ENCODE assay signal across 8 cellular contexts in the genomic region with DNA sequence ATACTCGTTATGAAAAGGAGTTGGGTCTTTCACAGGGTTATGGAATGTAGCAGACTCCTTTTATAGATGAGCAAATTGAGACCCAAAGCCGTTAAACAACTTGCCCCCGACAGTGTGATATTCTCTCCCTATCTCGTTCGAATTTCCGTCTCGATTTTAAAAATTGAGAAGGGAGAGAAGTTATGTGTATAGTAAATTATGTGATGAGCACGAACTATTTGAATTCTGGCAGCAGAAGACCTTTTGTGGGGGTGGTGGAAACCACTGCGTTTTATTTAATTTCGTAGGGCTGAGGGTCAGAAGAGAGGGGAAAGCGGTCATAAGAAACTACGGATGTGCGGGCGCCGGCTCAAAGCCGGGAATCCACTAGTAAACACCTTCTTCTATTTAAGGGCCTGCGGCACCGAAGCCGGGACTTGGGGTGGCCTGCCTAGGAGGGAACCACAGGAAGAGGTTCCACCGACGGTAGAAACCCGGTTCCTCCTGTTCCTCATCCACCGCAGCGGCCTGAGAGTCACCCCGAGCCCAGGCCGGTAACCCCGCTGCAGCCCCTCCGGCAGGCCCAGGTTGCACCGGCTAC. TPM values are rescaled to one million over a fixed set of nuclear protein-coding genes. Genes with fewer than 3 reads are reported as not detected.
DNase-seq lines count a peak whose midpoint lies in the region; ATAC-seq and TF ChIP-seq lines count a peak whose summit lies in the region.

No MANE protein-coding gene starts in this region.

- H3K36me3 Mint-ChIP-seq in CD4-positive, alpha-beta T cell (ENCODE audit: low read depth), result peaks cover 44% of the 10 kb centered on the region

- H3K27ac Mint-ChIP-seq in CD4-positive, alpha-beta T cell, result peak overlapping the region; percentile 99

- intact Hi-C loops in CD4-positive, alpha-beta T cell (cut with DNase I, micrococcal nuclease), result loop anchor here (5.0 to 10.0 kb wide), 5 partner anchors 50 to 592 kb away; partner anchors contain the start of genes CASK (in 1 of the 2) and USP9X (in 1 of the 2)

- no peaks in the 10 kb centered on the region for H3K9me3 Mint-ChIP-seq in CD4-positive, alpha-beta T cell

- H3K27me3 Mint-ChIP-seq in CD4-positive, alpha-beta T cell, result peaks cover 4% of the 10 kb centered on the region

- no peak for TF ChIP-seq CTCF in CD4-positive, alpha-beta T cell (IDR thresholded peaks at IDR 0.05)
- TF ChIP-seq CTCF in WERI-Rb-1 (IDR thresholded peaks at IDR 0.05; ENCODE audit: low read depth, low read length), result no peak
- TF ChIP-seq CTCF in fibroblast of pulmonary artery (IDR thresholded peaks at IDR 0.05; ENCODE audit: low read length, missing control alignments), result no peak
- no peak for TF ChIP-seq CTCF in osteoblast (IDR thresholded peaks at IDR 0.05; ENCODE audit: extremely low read depth, low read depth, low read length)

- no peaks in the 10 kb centered on the region for H3K9me3 ChIP-seq in CD4-positive, alpha-beta T cell (ENCODE audit: control insufficient read depth, low read length)
- H3K9me3 ChIP-seq in WERI-Rb-1 (ENCODE audit: severe bottlenecking) (no peaks in the 10 kb centered on the region), osteoblast (ENCODE audit: low read depth, low read length) (no peaks in the 10 kb centered on the region)

- H3K4me3 ChIP-seq in WERI-Rb-1 (ENCODE audit: low read depth, low read length) (peak overlapping the region; percentile 69), fibroblast of pulmonary artery (replicated peaks; ENCODE audit: low read depth, low read length) (peak overlapping the region; percentile 90), osteoblast (ENCODE audit: insufficient read depth, low read length) (peak overlapping the region; percentile 98)

- H2AFZ ChIP-seq in osteoblast (ENCODE audit: low read length), result peak overlapping the region; percentile 88

- CTCF ChIA-PET in CD4-positive, alpha-beta T cell (lab: Charles Lee), result no interaction called here

- H3K4me3 Mint-ChIP-seq in CD4-positive, alpha-beta T cell, result peak overlapping the region; percentile 99

- H3K4me1 ChIP-seq in osteoblast (ENCODE audit: insufficient read depth, low read length), result peaks cover 27% of the 10 kb centered on the region

- peaks cover 35% of the 10 kb centered on the region for H3K79me2 ChIP-seq in osteoblast (ENCODE audit: insufficient read depth, low read length)

- H3K27me3 ChIP-seq in CD4-positive, alpha-beta T cell (ENCODE audit: control insufficient read depth, insufficient read depth, low read length), result no peaks in the 10 kb centered on the region
- no peaks in the 10 kb centered on the region for H3K27me3 ChIP-seq in WERI-Rb-1 (ENCODE audit: insufficient read depth, low read depth, severe bottlenecking)
- H3K27me3 ChIP-seq in osteoblast (ENCODE audit: insufficient read depth, low read length), result no peaks in the 10 kb centered on the region

- H3K27ac ChIP-seq in CD4-positive, alpha-beta T cell (ENCODE audit: low read depth, low read length), result peak overlapping the region; percentile 100
- peak overlapping the region; percentile 100 for H3K27ac ChIP-seq in WERI-Rb-1
- peak overlapping the region; percentile 100 for H3K27ac ChIP-seq in osteoblast (ENCODE audit: low read depth, low read length)

- H4K20me1 ChIP-seq in osteoblast (ENCODE audit: insufficient read depth, low read length), result peaks cover 26% of the 10 kb centered on the region

- POLR2A ChIA-PET in CD4-positive, alpha-beta T cell (lab: Charles Lee), result no interaction called here

- H3K4me1 Mint-ChIP-seq in CD4-positive, alpha-beta T cell (ENCODE audit: low read depth), result peaks cover 22% of the 10 kb centered on the region

- ATAC-seq in CD4-positive, alpha-beta T cell (ENCODE audit: poor library complexity), result no peak
- peak; percentile 10 for ATAC-seq in GM19023 (IDR thresholded peaks at IDR 0.05; ENCODE audit: unreplicated experiment)
- ATAC-seq in HG03378 (IDR thresholded peaks at IDR 0.05; ENCODE audit: unreplicated experiment), result peak; percentile 6

- H3K4me2 ChIP-seq in osteoblast (ENCODE audit: insufficient read depth, low read length), result peak overlapping the region; percentile 98

- peaks cover 24% of the 10 kb centered on the region for H3K36me3 ChIP-seq in WERI-Rb-1
- peaks cover 3% of the 10 kb centered on the region for H3K36me3 ChIP-seq in osteoblast (ENCODE audit: insufficient read depth, low read length)

- DNase-seq in CD4-positive, alpha-beta T cell, result peak in 5 of 10 experiments; percentile 4 to 33 (median 12)
- no peak for DNase-seq in WERI-Rb-1
- peak; percentile 33 for DNase-seq in fibroblast of pulmonary artery (ENCODE audit: low read depth)
- DNase-seq in osteoblast (ENCODE audit: insufficient read length, low spot score, missing footprints), result no peak
- DNase-seq in NCI-H2081 treated with DMSO at 0.1 percent for 48 hours (lab: John Stamatoyannopoulos, UW), result no peak
- no peak for DNase-seq in NCI-H774 (lab: John Stamatoyannopoulos, UW)

RNA-seq across cellular contexts. Expression of gene DDX3X, which starts 1.5 kb away (rescaled TPM):
- 100 to 1,000 TPM; 610 to 653 TPM for total RNA-seq in CD4-positive, alpha-beta T cell
- total RNA-seq in osteoblast, result 160 and 203 TPM in 2 replicates
